Comparison of ENCODE assay signal across 29 cellular contexts in genomic region chr3:106305882-106306445, GRCh38.
"Had no signal": no experiment of that assay in that cellular context is flagged by ENCODE, and none has a peak within 500 bp of the region (broad histone marks: within the 10 kb centered on the region; RNA-seq: fewer than 3 reads in every experiment).

No MANE protein-coding gene starts in this region.

- H3K4me3 Mint-ChIP-seq: activated CD4-positive, alpha-beta memory T cell treated with anti-CD3 and anti-CD28 coated beads, Interleukin-2, amount 10 ng/mL, durations not matched to agents 7 days and 5 days; activated CD4-positive, alpha-beta T cell treated with anti-CD3 and anti-CD28 coated beads, Interleukin-2, amount 10 ng/mL, durations not matched to agents 7 days and 5 days; activated T-cell treated with anti-CD3 and anti-CD28 coated beads, Interleukin-2, amount 50 U/mL, for 4 hours; immature natural killer cell; naive thymus-derived CD8-positive, alpha-beta T cell; neural crest cell; stimulated activated naive B cell treated with anti-CD40 and anti-IgM and Interleukin-4, amounts not matched to agents 10 μg/mL and 1 μg/mL and 100 μg/mL, for 72 hours had no signal

- ATAC-seq: activated naive CD4-positive, alpha-beta T cell treated with anti-CD3 and anti-CD28 coated beads, Interleukin-2, amount 50 U/mL, for 72 hours; activated T-cell treated with anti-CD3 and anti-CD28 coated beads, Interleukin-2, amount 50 U/mL, for 4 hours; body of pancreas; lower lobe of right lung; naive thymus-derived CD8-positive, alpha-beta T cell; psoas muscle; stimulated activated naive B cell treated with anti-CD40 and anti-IgM and Interleukin-4, amounts not matched to agents 10 μg/mL and 1 μg/mL and 100 μg/mL, for 72 hours had no signal

- H3K36me3 Mint-ChIP-seq: immature natural killer cell; naive thymus-derived CD8-positive, alpha-beta T cell; stimulated activated naive B cell treated with anti-CD40 and anti-IgM and Interleukin-4, amounts not matched to agents 10 μg/mL and 1 μg/mL and 100 μg/mL, for 72 hours had no signal

- DNase-seq: activated CD4-positive, alpha-beta memory T cell treated with anti-CD3 and anti-CD28 coated beads, Interleukin-2, amount 10 ng/mL, durations not matched to agents 7 days and 5 days; activated CD4-positive, alpha-beta T cell treated with anti-CD3 and anti-CD28 coated beads, Interleukin-2, amount 10 ng/mL, durations not matched to agents 7 days and 5 days; activated CD4-positive, CD25-positive, alpha-beta regulatory T cell treated with anti-CD3 and anti-CD28 coated beads, Interleukin-2, amount 50 U/mL, for 72 hours; activated naive CD4-positive, alpha-beta T cell; activated T-cell treated with anti-CD3 and anti-CD28 coated beads, Interleukin-2, amount 50 U/mL, for 4 hours; body of pancreas; cerebellar nuclear complex; colonic mucosa; effector CD8-positive, alpha-beta T cell; esophagus squamous epithelium; head of caudate nucleus; hypothalamus; immature natural killer cell; kidney; lower lobe of right lung; mesenchymal stem cell; naive thymus-derived CD8-positive, alpha-beta T cell; nucleus accumbens; psoas muscle; right cardiac atrium; stimulated activated CD4-positive, alpha-beta T cell treated with anti-CD3 and anti-CD28 coated beads, Interleukin-15, amount 100 ng/mL, for 24 hours; stimulated activated CD4-positive, alpha-beta T cell treated with anti-CD3 and anti-CD28 coated beads, Interleukin-2, amount 100 ng/mL, for 24 hours; stimulated activated naive B cell treated with anti-CD40 and anti-IgM and Interleukin-4, amounts not matched to agents 10 μg/mL and 1 μg/mL and 100 μg/mL, for 72 hours had no signal

- H3K9me3 ChIP-seq: body of pancreas, colonic mucosa, esophagus squamous epithelium, lower lobe of right lung, tibial nerve had no signal

- H3K27me3 ChIP-seq: body of pancreas, colonic mucosa, esophagus squamous epithelium, tibial nerve had no signal

- H3K4me3 ChIP-seq: body of pancreas, colonic mucosa, esophagus squamous epithelium, lower lobe of right lung, psoas muscle, tibial nerve had no signal

- H3K4me1 ChIP-seq: body of pancreas, colonic mucosa, esophagus squamous epithelium, lower lobe of right lung, parathyroid adenoma, psoas muscle, tibial nerve had no signal

- H3K27ac ChIP-seq: body of pancreas, colonic mucosa, epithelial cell of prostate, esophagus squamous epithelium, lower lobe of right lung, parathyroid adenoma, psoas muscle, tibial nerve had no signal

- H3K9me3 Mint-ChIP-seq: activated T-cell treated with anti-CD3 and anti-CD28 coated beads, Interleukin-2, amount 50 U/mL, for 4 hours; activated T-helper 2 cell treated with anti-CD3 and anti-CD28 coated beads, Interferon-gamma antibody, Interleukin-2, Interleukin-4, amounts not matched to agents 10 μg/mL and 5 μg/mL and 100 μg/mL, durations not matched to agents 14 hours and 24 hours and 36 hours; immature natural killer cell; naive thymus-derived CD8-positive, alpha-beta T cell; neural crest cell had no signal

- H3K36me3 ChIP-seq: colonic mucosa, esophagus squamous epithelium, lower lobe of right lung, tibial nerve had no signal

- H3K4me1 Mint-ChIP-seq: neural crest cell had no signal

- H3K27ac Mint-ChIP-seq: activated CD4-positive, alpha-beta memory T cell treated with anti-CD3 and anti-CD28 coated beads, Interleukin-2, amount 10 ng/mL, durations not matched to agents 7 days and 5 days; activated CD4-positive, alpha-beta T cell treated with anti-CD3 and anti-CD28 coated beads, Interleukin-2, amount 10 ng/mL, durations not matched to agents 7 days and 5 days; activated naive CD4-positive, alpha-beta T cell treated with anti-CD3 and anti-CD28 coated beads, Interleukin-2, amount 50 U/mL, for 72 hours; activated T-helper 2 cell treated with anti-CD3 and anti-CD28 coated beads, Interferon-gamma antibody, Interleukin-2, Interleukin-4, amounts not matched to agents 10 μg/mL and 5 μg/mL and 100 μg/mL, durations not matched to agents 14 hours and 24 hours and 36 hours; immature natural killer cell; naive thymus-derived CD8-positive, alpha-beta T cell; stimulated activated naive B cell treated with anti-CD40 and anti-IgM and Interleukin-4, amounts not matched to agents 10 μg/mL and 1 μg/mL and 100 μg/mL, for 72 hours had no signal

- H3K27me3 Mint-ChIP-seq: activated CD4-positive, alpha-beta memory T cell treated with anti-CD3 and anti-CD28 coated beads, Interleukin-2, amount 10 ng/mL, durations not matched to agents 7 days and 5 days; activated CD4-positive, alpha-beta T cell treated with anti-CD3 and anti-CD28 coated beads, Interleukin-2, amount 10 ng/mL, durations not matched to agents 7 days and 5 days; naive thymus-derived CD8-positive, alpha-beta T cell; stimulated activated naive B cell treated with anti-CD40 and anti-IgM and Interleukin-4, amounts not matched to agents 10 μg/mL and 1 μg/mL and 100 μg/mL, for 72 hours had no signal
